In genomic region chr17:20073056-20073979, GRCh38 we compare ENCODE assay signal across 8 cellular contexts.
DNase-seq lines count a peak whose midpoint lies in the region; ATAC-seq and TF ChIP-seq lines count a peak whose summit lies in the region.

No MANE protein-coding gene starts in this region.

- no peak for TF ChIP-seq CTCF in GM06990 (IDR thresholded peaks at IDR 0.05; ENCODE audit: insufficient read depth, low read length, poor library complexity, severe bottlenecking)

- DNase-seq in GM06990 (ENCODE audit: extremely low read depth, insufficient read length) (no peak), Right ventricle myocardium inferior (ENCODE audit: missing footprints) (peak; percentile 87), Karpas-422 (no peak), NCI-H1092 (lab: John Stamatoyannopoulos, UW) (no peak)
- DNase-seq in activated CD8-positive, alpha-beta memory T cell treated with anti-CD3 and anti-CD28 coated beads, Interleukin-2, amount 50 U/mL, for 1 hour (ENCODE audit: extremely low read depth): peak; percentile 1
- DNase-seq in stimulated activated CD4-positive, alpha-beta T cell treated with anti-CD3 and anti-CD28 coated beads, Interleukin-4, amount 100 ng/mL, for 24 hours: peak; percentile 22

- peak; percentile 51 for ATAC-seq in HG03354 (IDR thresholded peaks at IDR 0.05; ENCODE audit: poor library complexity, severe bottlenecking, unreplicated experiment)
- peak; percentile 87 for ATAC-seq in Right ventricle myocardium inferior
- no peak for ATAC-seq in HG03039 (IDR thresholded peaks at IDR 0.05; ENCODE audit: unreplicated experiment)

- H3K36me3 ChIP-seq in GM06990 (ENCODE audit: control insufficient read depth, insufficient read depth, low read length) (no peaks in the 10 kb centered on the region), Karpas-422 (ENCODE audit: insufficient read depth, low read length) (no peaks in the 10 kb centered on the region)

- intact Hi-C loops in Right ventricle myocardium inferior (cut with DNase I): no loop called here

- no peaks in the 10 kb centered on the region for H3K27me3 ChIP-seq in GM06990 (replicated peaks; ENCODE audit: control insufficient read depth, insufficient read depth, low read length)
- H3K27me3 ChIP-seq in Karpas-422 (ENCODE audit: low read length): no peaks in the 10 kb centered on the region

- H3K4me3 ChIP-seq in GM06990 (replicated peaks; ENCODE audit: low read depth, low read length) (peak overlapping the region; percentile 28), Karpas-422 (ENCODE audit: low read length) (no peak overlapping the region)

- H2AFZ ChIP-seq in Karpas-422 (ENCODE audit: low read length): no peak overlapping the region

- no peak overlapping the region for H3K27ac ChIP-seq in Karpas-422 (ENCODE audit: low read length)

- no peaks in the 10 kb centered on the region for H3K4me1 ChIP-seq in Karpas-422 (ENCODE audit: low read length)

- no peaks in the 10 kb centered on the region for H4K20me1 ChIP-seq in Karpas-422 (ENCODE audit: insufficient read depth, low read depth, low read length)

- H3K9me3 ChIP-seq in Karpas-422 (ENCODE audit: low read length): no peaks in the 10 kb centered on the region

- no peak overlapping the region for H3K9ac ChIP-seq in Karpas-422 (ENCODE audit: low read length)

- H3K9me2 ChIP-seq in Karpas-422 (replicated peaks; ENCODE audit: insufficient read depth, low read length): no peaks in the 10 kb centered on the region

- H3K79me2 ChIP-seq in Karpas-422 (ENCODE audit: low read length): no peaks in the 10 kb centered on the region

- H3K4me2 ChIP-seq in Karpas-422 (ENCODE audit: low read depth, low read length, poor library complexity, severe bottlenecking): no peak overlapping the region

Comparison
In these comparisons a context has a peak if more than half of its experiments do, and no peak if none do; other contexts are left out.
1. DNase-seq: peak in activated CD8-positive, alpha-beta memory T cell treated with anti-CD3 and anti-CD28 coated beads, Interleukin-2, amount 50 U/mL, for 1 hour (single experiment), Right ventricle myocardium inferior (single experiment) and stimulated activated CD4-positive, alpha-beta T cell treated with anti-CD3 and anti-CD28 coated beads, Interleukin-4, amount 100 ng/mL, for 24 hours (single experiment); none in GM06990 (single experiment), Karpas-422 (single experiment) and NCI-H1092 (single experiment).